Comparison of ENCODE assay signal across 27 cellular contexts in the genomic region with DNA sequence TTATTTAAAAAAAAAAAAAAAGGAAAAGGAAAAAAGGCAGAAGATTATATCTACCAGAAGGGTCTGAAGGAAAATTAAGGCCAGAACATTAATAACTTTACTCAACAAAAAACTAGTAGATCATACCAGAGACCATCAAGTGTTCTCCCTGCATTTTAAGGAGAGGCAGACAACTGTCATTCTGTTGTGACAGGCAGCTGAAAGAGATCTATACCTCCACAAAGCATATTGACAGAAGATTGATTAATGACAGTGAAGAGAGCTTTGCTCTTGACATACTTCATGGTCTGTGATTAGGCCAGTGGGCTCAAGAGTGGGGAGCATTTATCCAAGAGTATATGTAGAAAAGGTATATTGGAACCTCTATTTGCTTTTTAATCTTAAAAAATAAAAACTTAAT.
"Had no signal": no experiment of that assay in that cellular context is flagged by ENCODE, and none has a peak within 500 bp of the region (broad histone marks: within the 10 kb centered on the region; RNA-seq: fewer than 3 reads in every experiment).

No MANE protein-coding gene starts in this region.

- H3K27me3 ChIP-seq: stomach, suprapubic skin, testis, thyroid gland, tibial artery, tibial nerve, transverse colon, upper lobe of left lung, upper lobe of right lung, uterus, vagina had no signal

- ATAC-seq: stimulated activated effector memory CD8-positive, alpha-beta T cell treated with anti-CD3 and anti-CD28 coated beads, Interleukin-12 subunit alpha, Interleukin-12 subunit beta, amount 100 ng/mL, for 72 hours; stimulated activated memory B cell treated with anti-CD40 and anti-IgM and Interleukin-4, amounts not matched to agents 10 μg/mL and 1 μg/mL and 100 μg/mL, for 72 hours; stimulated activated naive B cell treated with anti-CD40 and anti-IgM and Interleukin-4, amounts not matched to agents 10 μg/mL and 1 μg/mL and 100 μg/mL, for 72 hours; stimulated activated naive CD8-positive, alpha-beta T cell treated with anti-CD3 and anti-CD28 coated beads, Interleukin-15, amount 100 ng/mL, for 72 hours; stimulated activated naive CD8-positive, alpha-beta T cell treated with anti-CD3 and anti-CD28 coated beads, Interleukin-15, Interleukin-2, amounts not matched to agents 100 U/mL and 50 U/mL, for 24 hours; upper lobe of right lung had no signal

- H3K36me3 ChIP-seq: stomach, suprapubic skin, thoracic aorta, thyroid gland, tibial artery, tibial nerve, transverse colon, upper lobe of left lung, upper lobe of right lung, uterus, vagina had no signal

- H3K4me1 ChIP-seq: stomach, suprapubic skin, testis, thyroid gland, tibial artery, tibial nerve, transverse colon, upper lobe of left lung, upper lobe of right lung, uterus, vagina had no signal

- H3K4me3 ChIP-seq: stomach, suprapubic skin, testis, thoracic aorta, thyroid gland, tibial artery, tibial nerve, transverse colon, upper lobe of left lung, upper lobe of right lung, uterus, vagina had no signal

- DNase-seq: stimulated activated CD4-positive, alpha-beta T cell treated with anti-CD3 and anti-CD28 coated beads, Interleukin-2, amount 100 ng/mL, for 48 hours; stimulated activated CD4-positive, alpha-beta T cell treated with anti-CD3 and anti-CD28 coated beads, Interleukin-4, amount 100 ng/mL, for 1 hour; stimulated activated CD4-positive, alpha-beta T cell treated with anti-CD3 and anti-CD28 coated beads, Interleukin-4, amount 100 ng/mL, for 24 hours; stimulated activated CD4-positive, alpha-beta T cell treated with anti-CD3 and anti-CD28 coated beads, Interleukin-4, amount 100 ng/mL, for 4 hours; stimulated activated CD8-positive, alpha-beta memory T cell treated with anti-CD3 and anti-CD28 coated beads, Interleukin-4, amount 100 ng/mL, for 48 hours; stimulated activated naive B cell treated with anti-CD40 and anti-IgM and Interleukin-4, amounts not matched to agents 10 μg/mL and 1 μg/mL and 100 μg/mL, for 72 hours; stimulated activated naive CD4-positive, alpha-beta T cell; stimulated activated naive CD4-positive, alpha-beta T cell treated with Interleukin-2 at 50 U/mL for 16 hours; stimulated activated naive CD8-positive, alpha-beta T cell treated with anti-CD3 and anti-CD28 coated beads, Interleukin-15, amount 100 ng/mL, for 72 hours; stimulated activated naive CD8-positive, alpha-beta T cell treated with anti-CD3 and anti-CD28 coated beads, Interleukin-15, Interleukin-2, amounts not matched to agents 100 U/mL and 50 U/mL, for 24 hours; stomach; substantia nigra; testis; thyroid gland; tibial artery; transverse colon; upper lobe of left lung; upper lobe of right lung; uterus had no signal

- H3K4me3 Mint-ChIP-seq: stimulated activated effector memory CD8-positive, alpha-beta T cell treated with anti-CD3 and anti-CD28 coated beads, Interleukin-12 subunit alpha, Interleukin-12 subunit beta, amount 100 ng/mL, for 72 hours; stimulated activated memory B cell treated with anti-CD40 and anti-IgM and Interleukin-4, amounts not matched to agents 10 μg/mL and 1 μg/mL and 100 μg/mL, for 72 hours; stimulated activated naive B cell treated with anti-CD40 and anti-IgM and Interleukin-4, amounts not matched to agents 10 μg/mL and 1 μg/mL and 100 μg/mL, for 72 hours; stimulated activated naive CD8-positive, alpha-beta T cell treated with anti-CD3 and anti-CD28 coated beads, Interleukin-15, amount 100 ng/mL, for 72 hours; stimulated activated naive CD8-positive, alpha-beta T cell treated with anti-CD3 and anti-CD28 coated beads, Interleukin-15, Interleukin-2, amounts not matched to agents 100 ng/mL and 50 ng/mL, for 24 hours; type B pancreatic cell had no signal

- H3K27ac Mint-ChIP-seq: stimulated activated effector memory CD8-positive, alpha-beta T cell treated with anti-CD3 and anti-CD28 coated beads, Interleukin-12 subunit alpha, Interleukin-12 subunit beta, amount 100 ng/mL, for 72 hours; stimulated activated memory B cell treated with anti-CD40 and anti-IgM and Interleukin-4, amounts not matched to agents 10 μg/mL and 1 μg/mL and 100 μg/mL, for 72 hours; stimulated activated naive B cell treated with anti-CD40 and anti-IgM and Interleukin-4, amounts not matched to agents 10 μg/mL and 1 μg/mL and 100 μg/mL, for 72 hours; stimulated activated naive CD8-positive, alpha-beta T cell treated with anti-CD3 and anti-CD28 coated beads, Interleukin-15, amount 100 ng/mL, for 72 hours; stimulated activated naive CD8-positive, alpha-beta T cell treated with anti-CD3 and anti-CD28 coated beads, Interleukin-15, Interleukin-2, amounts not matched to agents 100 ng/mL and 50 ng/mL, for 24 hours; type B pancreatic cell had no signal

- H3K4me1 Mint-ChIP-seq: stimulated activated effector memory CD8-positive, alpha-beta T cell treated with anti-CD3 and anti-CD28 coated beads, Interleukin-12 subunit alpha, Interleukin-12 subunit beta, amount 100 ng/mL, for 72 hours; stimulated activated memory B cell treated with anti-CD40 and anti-IgM and Interleukin-4, amounts not matched to agents 10 μg/mL and 1 μg/mL and 100 μg/mL, for 72 hours; stimulated activated naive B cell treated with anti-CD40 and anti-IgM and Interleukin-4, amounts not matched to agents 10 μg/mL and 1 μg/mL and 100 μg/mL, for 72 hours; stimulated activated naive CD8-positive, alpha-beta T cell treated with anti-CD3 and anti-CD28 coated beads, Interleukin-15, amount 100 ng/mL, for 72 hours had no signal

- H3K9me3 ChIP-seq: suprapubic skin, testis, thyroid gland, transverse colon, uterus had no signal

- H3K27ac ChIP-seq: stomach, suprapubic skin, testis, thoracic aorta, thyroid gland, tibial artery, tibial nerve, transverse colon, upper lobe of left lung, upper lobe of right lung, uterus, vagina had no signal

- H3K27me3 Mint-ChIP-seq: stimulated activated memory B cell treated with anti-CD40 and anti-IgM and Interleukin-4, amounts not matched to agents 10 μg/mL and 1 μg/mL and 100 μg/mL, for 72 hours; stimulated activated naive B cell treated with anti-CD40 and anti-IgM and Interleukin-4, amounts not matched to agents 10 μg/mL and 1 μg/mL and 100 μg/mL, for 72 hours; stimulated activated naive CD8-positive, alpha-beta T cell treated with anti-CD3 and anti-CD28 coated beads, Interleukin-15, amount 100 ng/mL, for 72 hours; type B pancreatic cell had no signal

- H3K36me3 Mint-ChIP-seq: stimulated activated effector memory CD8-positive, alpha-beta T cell treated with anti-CD3 and anti-CD28 coated beads, Interleukin-12 subunit alpha, Interleukin-12 subunit beta, amount 100 ng/mL, for 72 hours; stimulated activated memory B cell treated with anti-CD40 and anti-IgM and Interleukin-4, amounts not matched to agents 10 μg/mL and 1 μg/mL and 100 μg/mL, for 72 hours; stimulated activated naive B cell treated with anti-CD40 and anti-IgM and Interleukin-4, amounts not matched to agents 10 μg/mL and 1 μg/mL and 100 μg/mL, for 72 hours; type B pancreatic cell had no signal
